ENCODE assay signal across 13 cellular contexts in genomic region chr14:86055512-86055911, GRCh38.
DNase-seq lines count a peak whose midpoint lies in the region; ATAC-seq, FAIRE-seq and TF ChIP-seq lines count a peak whose summit lies in the region.
"Had no signal": no experiment of that assay in that cellular context is flagged by ENCODE, and none has a peak within 500 bp of the region (broad histone marks: within the 10 kb centered on the region; RNA-seq: fewer than 3 reads in every experiment).

No MANE protein-coding gene starts in this region.

- H3K4me3 Mint-ChIP-seq in HFFc6: no peak overlapping the region
- H3K4me3 Mint-ChIP-seq: activated B cell treated with CpG ODN at 0.5 μM for 24 hours, nephron had no signal

- no peak overlapping the region for H3K27ac Mint-ChIP-seq in HFFc6
- H3K27ac Mint-ChIP-seq: activated B cell treated with CpG ODN at 0.5 μM for 24 hours, nephron had no signal

- ATAC-seq in GM18867 (IDR thresholded peaks at IDR 0.05; ENCODE audit: unreplicated experiment): no peak
- no peak for ATAC-seq in GM19324 (IDR thresholded peaks at IDR 0.05; ENCODE audit: low FRiP score, unreplicated experiment)
- ATAC-seq: heart left ventricle had no signal

- no peaks in the 10 kb centered on the region for H3K36me3 Mint-ChIP-seq in HFFc6 (ENCODE audit: low read depth)

- no peak for FAIRE-seq in GM19239 (lab: Jason Lieb, UNC)

- DNase-seq in A172 (ENCODE audit: low spot score) (peak; percentile 5), HFFc6 (no peak), RKO (ENCODE audit: low spot score) (peak; percentile 12), fibroblast of mammary gland (ENCODE audit: low read depth) (peak; percentile 28), GM19239 (ENCODE audit: insufficient read length, low spot score) (no peak), NCI-H2196 (lab: John Stamatoyannopoulos, UW; ENCODE audit: unreplicated experiment) (no peak)
- DNase-seq: activated B cell treated with CpG ODN at 0.5 μM for 24 hours, anterior cingulate cortex, heart left ventricle, NCI-H1694 treated with DMSO at 0.1 percent for 48 hours had no signal

- no peaks in the 10 kb centered on the region for H3K27me3 Mint-ChIP-seq in HFFc6 (ENCODE audit: insufficient read depth)
- H3K27me3 Mint-ChIP-seq: activated B cell treated with CpG ODN at 0.5 μM for 24 hours had no signal

- TF ChIP-seq CTCF in HFFc6 (IDR thresholded peaks at IDR 0.05) (peak; percentile 32; the same call in 1 of the 2 replicates), fibroblast of mammary gland (conservative IDR thresholded peaks at IDR 0.05; ENCODE audit: control insufficient read depth, insufficient read depth, low read depth, low read length) (peak; percentile 19)

- no peaks in the 10 kb centered on the region for H3K9me3 Mint-ChIP-seq in HFFc6
- H3K9me3 Mint-ChIP-seq: activated B cell treated with CpG ODN at 0.5 μM for 24 hours had no signal

- H3K4me3 ChIP-seq in fibroblast of mammary gland (ENCODE audit: control insufficient read depth, low read depth, low read length): no peak overlapping the region
- H3K4me3 ChIP-seq: heart left ventricle had no signal

- no peaks in the 10 kb centered on the region for H3K4me1 Mint-ChIP-seq in HFFc6 (ENCODE audit: low read depth)

Comparison
In these comparisons a context has a peak if more than half of its experiments do, and no peak if none do; other contexts are left out.
1. DNase-seq: peak in A172 (single experiment), RKO (single experiment) and fibroblast of mammary gland (single experiment); none in HFFc6 (single experiment), GM19239 (single experiment) and NCI-H2196 (single experiment).